In the genomic region with DNA sequence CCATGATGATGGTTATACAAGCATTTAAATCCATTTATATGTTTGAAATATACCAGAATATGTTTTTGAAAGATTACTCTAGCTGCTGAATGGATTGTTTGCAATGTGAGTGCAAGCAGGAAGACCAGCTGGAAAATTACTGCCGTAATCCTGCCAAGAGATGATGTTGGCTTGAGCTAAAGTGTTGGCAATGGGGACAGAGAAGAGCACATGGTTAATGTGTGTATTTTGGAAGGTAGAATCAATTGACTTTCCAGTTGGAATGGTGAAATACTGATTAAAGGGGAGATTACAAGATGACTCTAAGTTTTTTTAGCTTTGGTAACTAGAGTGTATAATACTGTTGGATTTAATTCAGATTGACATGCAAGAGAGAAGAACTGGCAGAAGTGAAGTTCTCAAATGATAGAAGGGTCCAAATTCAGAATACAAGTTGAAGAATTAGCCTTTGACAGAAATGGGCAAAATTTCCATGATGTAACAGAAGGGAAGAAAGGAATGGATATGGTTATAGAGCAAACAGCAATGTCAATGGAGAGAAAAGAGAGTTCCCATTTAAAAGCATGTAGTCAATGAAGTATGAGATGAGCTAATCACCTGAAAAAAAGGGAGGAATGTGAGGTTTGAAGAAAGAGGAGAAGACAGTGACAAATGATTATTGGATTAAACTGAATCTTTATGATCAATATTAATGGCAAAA, we compare ENCODE assay signal across 15 cellular contexts.
"Had no signal": no experiment of that assay in that cellular context is flagged by ENCODE, and none has a peak within 500 bp of the region (broad histone marks: within the 10 kb centered on the region; RNA-seq: fewer than 3 reads in every experiment).

No MANE protein-coding gene starts in this region.

- ATAC-seq: activated CD8-positive, alpha-beta T cell treated with anti-CD3 and anti-CD28 coated beads, Interleukin-2, amount 10 ng/mL, durations not matched to agents 7 days and 5 days; stimulated activated effector memory CD8-positive, alpha-beta T cell treated with anti-CD3 and anti-CD28 coated beads, Interleukin-12 subunit alpha, Interleukin-12 subunit beta, amount 100 ng/mL, for 72 hours; T-cell had no signal

- H3K36me3 ChIP-seq: ascending aorta, colonic mucosa, tibial artery, uterus had no signal

- H3K27ac ChIP-seq: ascending aorta, colonic mucosa, skin epidermis, tibial artery, uterus had no signal

- DNase-seq: activated CD4-positive, alpha-beta T cell treated with anti-CD3 and anti-CD28 coated beads for 4 hours; activated CD8-positive, alpha-beta memory T cell treated with anti-CD3 and anti-CD28 coated beads, Interleukin-2, amount 50 U/mL, for 48 hours; activated CD8-positive, alpha-beta T cell treated with anti-CD3 and anti-CD28 coated beads, Interleukin-2, amount 10 ng/mL, durations not matched to agents 7 days and 5 days; activated naive CD4-positive, alpha-beta T cell; colonic mucosa; hypothalamus; mesendoderm; nephron progenitor cell; T-cell; T1000; uterus had no signal

- H3K4me3 ChIP-seq: ascending aorta, colonic mucosa, skin epidermis, tibial artery, uterus had no signal

- H3K4me1 ChIP-seq: ascending aorta, colonic mucosa, tibial artery, uterus had no signal

- H3K9me3 ChIP-seq: ascending aorta, colonic mucosa, tibial artery, uterus had no signal

- H3K27me3 ChIP-seq: ascending aorta, colonic mucosa, tibial artery had no signal
